ENCODE assay signal across 1 cellular context in the genomic region with DNA sequence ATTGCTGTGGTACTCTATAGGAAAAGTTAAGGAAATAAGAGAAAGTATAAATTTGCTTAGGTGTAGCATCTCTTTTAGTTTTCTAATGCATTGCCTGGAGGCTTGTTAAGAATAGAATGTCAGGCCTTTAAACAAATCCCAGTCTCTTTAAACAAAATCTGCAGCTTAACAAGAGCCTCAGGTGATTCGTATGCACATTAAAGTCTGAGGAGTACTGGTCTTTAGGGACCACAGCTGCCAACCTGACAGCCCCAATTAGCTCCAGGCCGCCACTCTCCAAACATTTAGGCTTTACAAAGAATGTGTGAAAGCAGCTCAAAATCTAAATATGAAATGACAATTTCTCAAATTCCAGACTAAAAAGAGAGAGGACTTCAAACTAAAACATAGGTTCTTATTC.
TF ChIP-seq lines count a peak whose summit lies in the region.

No MANE protein-coding gene starts in this region.

TF ChIP-seq in H1, 55 proteins besides CTCF, POLR2A, EP300 and RAD21:
- TF ChIP-seq, protein P1, sequence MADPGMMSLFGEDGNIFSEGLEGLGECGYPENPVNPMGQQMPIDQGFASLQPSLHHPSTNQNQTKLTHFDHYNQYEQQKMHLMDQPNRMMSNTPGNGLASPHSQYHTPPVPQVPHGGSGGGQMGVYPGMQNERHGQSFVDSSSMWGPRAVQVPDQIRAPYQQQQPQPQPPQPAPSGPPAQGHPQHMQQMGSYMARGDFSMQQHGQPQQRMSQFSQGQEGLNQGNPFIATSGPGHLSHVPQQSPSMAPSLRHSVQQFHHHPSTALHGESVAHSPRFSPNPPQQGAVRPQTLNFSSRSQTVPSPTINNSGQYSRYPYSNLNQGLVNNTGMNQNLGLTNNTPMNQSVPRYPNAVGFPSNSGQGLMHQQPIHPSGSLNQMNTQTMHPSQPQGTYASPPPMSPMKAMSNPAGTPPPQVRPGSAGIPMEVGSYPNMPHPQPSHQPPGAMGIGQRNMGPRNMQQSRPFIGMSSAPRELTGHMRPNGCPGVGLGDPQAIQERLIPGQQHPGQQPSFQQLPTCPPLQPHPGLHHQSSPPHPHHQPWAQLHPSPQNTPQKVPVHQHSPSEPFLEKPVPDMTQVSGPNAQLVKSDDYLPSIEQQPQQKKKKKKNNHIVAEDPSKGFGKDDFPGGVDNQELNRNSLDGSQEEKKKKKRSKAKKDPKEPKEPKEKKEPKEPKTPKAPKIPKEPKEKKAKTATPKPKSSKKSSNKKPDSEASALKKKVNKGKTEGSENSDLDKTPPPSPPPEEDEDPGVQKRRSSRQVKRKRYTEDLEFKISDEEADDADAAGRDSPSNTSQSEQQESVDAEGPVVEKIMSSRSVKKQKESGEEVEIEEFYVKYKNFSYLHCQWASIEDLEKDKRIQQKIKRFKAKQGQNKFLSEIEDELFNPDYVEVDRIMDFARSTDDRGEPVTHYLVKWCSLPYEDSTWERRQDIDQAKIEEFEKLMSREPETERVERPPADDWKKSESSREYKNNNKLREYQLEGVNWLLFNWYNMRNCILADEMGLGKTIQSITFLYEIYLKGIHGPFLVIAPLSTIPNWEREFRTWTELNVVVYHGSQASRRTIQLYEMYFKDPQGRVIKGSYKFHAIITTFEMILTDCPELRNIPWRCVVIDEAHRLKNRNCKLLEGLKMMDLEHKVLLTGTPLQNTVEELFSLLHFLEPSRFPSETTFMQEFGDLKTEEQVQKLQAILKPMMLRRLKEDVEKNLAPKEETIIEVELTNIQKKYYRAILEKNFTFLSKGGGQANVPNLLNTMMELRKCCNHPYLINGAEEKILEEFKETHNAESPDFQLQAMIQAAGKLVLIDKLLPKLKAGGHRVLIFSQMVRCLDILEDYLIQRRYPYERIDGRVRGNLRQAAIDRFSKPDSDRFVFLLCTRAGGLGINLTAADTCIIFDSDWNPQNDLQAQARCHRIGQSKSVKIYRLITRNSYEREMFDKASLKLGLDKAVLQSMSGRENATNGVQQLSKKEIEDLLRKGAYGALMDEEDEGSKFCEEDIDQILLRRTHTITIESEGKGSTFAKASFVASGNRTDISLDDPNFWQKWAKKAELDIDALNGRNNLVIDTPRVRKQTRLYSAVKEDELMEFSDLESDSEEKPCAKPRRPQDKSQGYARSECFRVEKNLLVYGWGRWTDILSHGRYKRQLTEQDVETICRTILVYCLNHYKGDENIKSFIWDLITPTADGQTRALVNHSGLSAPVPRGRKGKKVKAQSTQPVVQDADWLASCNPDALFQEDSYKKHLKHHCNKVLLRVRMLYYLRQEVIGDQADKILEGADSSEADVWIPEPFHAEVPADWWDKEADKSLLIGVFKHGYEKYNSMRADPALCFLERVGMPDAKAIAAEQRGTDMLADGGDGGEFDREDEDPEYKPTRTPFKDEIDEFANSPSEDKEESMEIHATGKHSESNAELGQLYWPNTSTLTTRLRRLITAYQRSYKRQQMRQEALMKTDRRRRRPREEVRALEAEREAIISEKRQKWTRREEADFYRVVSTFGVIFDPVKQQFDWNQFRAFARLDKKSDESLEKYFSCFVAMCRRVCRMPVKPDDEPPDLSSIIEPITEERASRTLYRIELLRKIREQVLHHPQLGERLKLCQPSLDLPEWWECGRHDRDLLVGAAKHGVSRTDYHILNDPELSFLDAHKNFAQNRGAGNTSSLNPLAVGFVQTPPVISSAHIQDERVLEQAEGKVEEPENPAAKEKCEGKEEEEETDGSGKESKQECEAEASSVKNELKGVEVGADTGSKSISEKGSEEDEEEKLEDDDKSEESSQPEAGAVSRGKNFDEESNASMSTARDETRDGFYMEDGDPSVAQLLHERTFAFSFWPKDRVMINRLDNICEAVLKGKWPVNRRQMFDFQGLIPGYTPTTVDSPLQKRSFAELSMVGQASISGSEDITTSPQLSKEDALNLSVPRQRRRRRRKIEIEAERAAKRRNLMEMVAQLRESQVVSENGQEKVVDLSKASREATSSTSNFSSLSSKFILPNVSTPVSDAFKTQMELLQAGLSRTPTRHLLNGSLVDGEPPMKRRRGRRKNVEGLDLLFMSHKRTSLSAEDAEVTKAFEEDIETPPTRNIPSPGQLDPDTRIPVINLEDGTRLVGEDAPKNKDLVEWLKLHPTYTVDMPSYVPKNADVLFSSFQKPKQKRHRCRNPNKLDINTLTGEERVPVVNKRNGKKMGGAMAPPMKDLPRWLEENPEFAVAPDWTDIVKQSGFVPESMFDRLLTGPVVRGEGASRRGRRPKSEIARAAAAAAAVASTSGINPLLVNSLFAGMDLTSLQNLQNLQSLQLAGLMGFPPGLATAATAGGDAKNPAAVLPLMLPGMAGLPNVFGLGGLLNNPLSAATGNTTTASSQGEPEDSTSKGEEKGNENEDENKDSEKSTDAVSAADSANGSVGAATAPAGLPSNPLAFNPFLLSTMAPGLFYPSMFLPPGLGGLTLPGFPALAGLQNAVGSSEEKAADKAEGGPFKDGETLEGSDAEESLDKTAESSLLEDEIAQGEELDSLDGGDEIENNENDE (IDR thresholded peaks at IDR 0.05; ENCODE audit: insufficient replicate concordance, low read length): no peak
- TF ChIP-seq JUN (IDR thresholded peaks at IDR 0.05; ENCODE audit: low read depth, low read length): no peak
